In genomic region chr17:75849304-75849695, GRCh38 we compare ENCODE assay signal across 18 cellular contexts. TPM values are rescaled to one million over a fixed set of nuclear protein-coding genes. Genes with fewer than 3 reads are reported as not detected.
DNase-seq lines count a peak whose midpoint lies in the region; ATAC-seq and TF ChIP-seq lines count a peak whose summit lies in the region.
"Had no signal": no experiment of that assay in that cellular context is flagged by ENCODE, and none has a peak within 500 bp of the region (broad histone marks: within the 10 kb centered on the region; RNA-seq: fewer than 3 reads in every experiment).

No MANE protein-coding gene starts in this region.

- CTCF ChIA-PET in CD4-positive, alpha-beta T cell (lab: Charles Lee), result interaction anchor here (0.8 to 3.7 kb wide), 4 partner anchors 26 to 96 kb away, joined by 3 to 18 read pairs (median 6); partner anchors contain the start of gene TRIM65

- TF ChIP-seq CTCF in breast epithelium (IDR thresholded peaks at IDR 0.05), result no peak
- no peak for TF ChIP-seq CTCF in lower lobe of right lung (IDR thresholded peaks at IDR 0.05)
- TF ChIP-seq CTCF in stomach (IDR thresholded peaks at IDR 0.05), result no peak
- no peak for TF ChIP-seq CTCF in CD4-positive, alpha-beta T cell (IDR thresholded peaks at IDR 0.05)
- TF ChIP-seq CTCF in glutamatergic neuron (IDR thresholded peaks at IDR 0.05; ENCODE audit: partially characterized antibody, unreplicated experiment), result no peak

- no peaks in the 10 kb centered on the region for H3K27me3 Mint-ChIP-seq in CD4-positive, alpha-beta T cell
- H3K27me3 Mint-ChIP-seq in glutamatergic neuron (ENCODE audit: unreplicated experiment), result no peaks in the 10 kb centered on the region
- H3K27me3 Mint-ChIP-seq: activated CD8-positive, alpha-beta T cell treated with anti-CD3 and anti-CD28 coated beads for 36 hours; activated T-helper 17 cell treated with anti-CD3 and anti-CD28 coated beads, Interleukin-2, amount 50 U/mL, for 72 hours; naive thymus-derived CD8-positive, alpha-beta T cell had no signal

- WGBS in stomach, 5 donors, result 73 to 84% (median 80%) methylated on average over 12 of the region's 12 CpGs

- H3K4me1 Mint-ChIP-seq in CD4-positive, alpha-beta T cell (ENCODE audit: low read depth), result peaks cover 27% of the 10 kb centered on the region
- peaks cover 7% of the 10 kb centered on the region for H3K4me1 Mint-ChIP-seq in glutamatergic neuron (ENCODE audit: low read depth, unreplicated experiment)
- H3K4me1 Mint-ChIP-seq: activated T-helper 17 cell treated with anti-CD3 and anti-CD28 coated beads, Interleukin-2, amount 50 U/mL, for 72 hours had no signal

- no peaks in the 10 kb centered on the region for H3K9me3 Mint-ChIP-seq in CD4-positive, alpha-beta T cell
- peaks cover 6% of the 10 kb centered on the region for H3K9me3 Mint-ChIP-seq in glutamatergic neuron (ENCODE audit: unreplicated experiment)
- H3K9me3 Mint-ChIP-seq: activated CD8-positive, alpha-beta T cell treated with anti-CD3 and anti-CD28 coated beads for 36 hours; activated T-helper 17 cell treated with anti-CD3 and anti-CD28 coated beads, Interleukin-2, amount 50 U/mL, for 72 hours; naive thymus-derived CD8-positive, alpha-beta T cell had no signal

- intact Hi-C loops in breast epithelium (cut with DNase I; ENCODE audit: low total_unique reads), result loop anchor here (10.0 kb wide), 1 partner anchor 64 kb away; the partner anchor contains the start of gene UNK
- intact Hi-C loops in lower lobe of right lung (cut with DNase I), result no loop called here
- intact Hi-C loops in stomach (cut with DNase I; ENCODE audit: low total_unique reads), result no loop called here
- intact Hi-C loops in CD4-positive, alpha-beta T cell (cut with DNase I, micrococcal nuclease), result loop anchor here in 1 of 2 experiments (5.0 kb wide), 1 partner anchor 72 kb away; a partner anchor contains a TSS

- H3K36me3 Mint-ChIP-seq in CD4-positive, alpha-beta T cell (ENCODE audit: low read depth), result peaks cover 68% of the 10 kb centered on the region
- H3K36me3 Mint-ChIP-seq in glutamatergic neuron (ENCODE audit: unreplicated experiment), result no peaks in the 10 kb centered on the region

- TF ChIP-seq EP300 in stomach (IDR thresholded peaks at IDR 0.05), result no peak

- H3K4me1 ChIP-seq in breast epithelium (peaks cover 16 to 60% of the 10 kb centered on the region in 2 donors), lower lobe of right lung (peaks cover 78% of the 10 kb centered on the region), stomach (peaks cover 64 to 100% (median 89%) of the 10 kb centered on the region in 4 donors)

- TF ChIP-seq POLR2A in breast epithelium (IDR thresholded peaks at IDR 0.05) (no peak), stomach (IDR thresholded peaks at IDR 0.05) (no peak)

- H3K4me3 Mint-ChIP-seq in CD4-positive, alpha-beta T cell, result no peak overlapping the region
- H3K4me3 Mint-ChIP-seq in glutamatergic neuron (ENCODE audit: unreplicated experiment), result no peak overlapping the region
- H3K4me3 Mint-ChIP-seq: activated CD8-positive, alpha-beta T cell treated with anti-CD3 and anti-CD28 coated beads for 36 hours; activated T-helper 17 cell treated with anti-CD3 and anti-CD28 coated beads, Interleukin-2, amount 50 U/mL, for 72 hours; naive thymus-derived CD8-positive, alpha-beta T cell had no signal

- POLR2A ChIA-PET in CD4-positive, alpha-beta T cell (lab: Charles Lee), result interaction anchor here (0.9 to 1.2 kb wide), 2 partner anchors 15 to 71 kb away, joined by 3 read pairs; no protein-coding TSS in a partner anchor

- no peak overlapping the region for H3K4me3 ChIP-seq in breast epithelium
- H3K4me3 ChIP-seq in lower lobe of right lung, result no peak overlapping the region
- no peak overlapping the region for H3K4me3 ChIP-seq in stomach

- H3K27ac ChIP-seq in breast epithelium, result peak overlapping the region; percentile 94 to 95
- H3K27ac ChIP-seq in lower lobe of right lung, result peak overlapping the region; percentile 90
- H3K27ac ChIP-seq in stomach, result peak overlapping the region in 4 of 5 donors; percentile 90 to 99 (median 95)
- no peak overlapping the region for H3K27ac ChIP-seq in CD4-positive, alpha-beta T cell (ENCODE audit: low read depth, low read length)

- H3K36me3 ChIP-seq in breast epithelium (peaks cover 7% of the 10 kb centered on the region), lower lobe of right lung (peaks cover 71% of the 10 kb centered on the region), stomach (peaks cover 52 to 73% (median 70%) of the 10 kb centered on the region in 4 donors)

- H3K27me3 ChIP-seq in breast epithelium, result no peaks in the 10 kb centered on the region
- H3K27me3 ChIP-seq in lower lobe of right lung (ENCODE audit: low read depth), result no peaks in the 10 kb centered on the region
- H3K27me3 ChIP-seq in stomach, result no peaks in the 10 kb centered on the region
- no peaks in the 10 kb centered on the region for H3K27me3 ChIP-seq in CD4-positive, alpha-beta T cell (ENCODE audit: control insufficient read depth, insufficient read depth, low read length)

- no peak for ATAC-seq in lower lobe of right lung
- ATAC-seq in CD4-positive, alpha-beta T cell (ENCODE audit: poor library complexity), result no peak
- no peak for ATAC-seq in GM21528 (IDR thresholded peaks at IDR 0.05; ENCODE audit: low FRiP score, unreplicated experiment)
- ATAC-seq: activated CD8-positive, alpha-beta T cell treated with anti-CD3 and anti-CD28 coated beads for 36 hours; activated T-helper 17 cell treated with anti-CD3 and anti-CD28 coated beads, Interleukin-2, amount 50 U/mL, for 72 hours; esophagus mucosa; naive thymus-derived CD8-positive, alpha-beta T cell had no signal

- H3K9me3 ChIP-seq in breast epithelium (no peaks in the 10 kb centered on the region), lower lobe of right lung (no peaks in the 10 kb centered on the region), stomach (no peaks in the 10 kb centered on the region)
- no peaks in the 10 kb centered on the region for H3K9me3 ChIP-seq in CD4-positive, alpha-beta T cell (ENCODE audit: control insufficient read depth, low read length)

- H3K27ac Mint-ChIP-seq in CD4-positive, alpha-beta T cell, result no peak overlapping the region
- H3K27ac Mint-ChIP-seq in glutamatergic neuron (ENCODE audit: unreplicated experiment), result no peak overlapping the region
- H3K27ac Mint-ChIP-seq: activated T-helper 17 cell treated with anti-CD3 and anti-CD28 coated beads, Interleukin-2, amount 50 U/mL, for 72 hours had no signal

- DNase-seq in NCI-H446 treated with DMSO at 0.1 percent for 48 hours (lab: John Stamatoyannopoulos, UW), result peak; percentile 72
- DNase-seq in breast epithelium (ENCODE audit: low spot score in 2 of 2), result no peak
- no peak for DNase-seq in lower lobe of right lung
- no peak for DNase-seq in stomach
- no peak for DNase-seq in CD4-positive, alpha-beta T cell
- no peak for DNase-seq in NCI-H748 treated with DMSO at 0.1 percent for 48 hours (lab: John Stamatoyannopoulos, UW)
- DNase-seq in glutamatergic neuron, result no peak
- DNase-seq: activated CD8-positive, alpha-beta T cell treated with anti-CD3 and anti-CD28 coated beads for 36 hours; amniotic stem cell; cortex of kidney; H7; kidney glomerular epithelial cell; naive thymus-derived CD8-positive, alpha-beta T cell; retina; stimulated activated CD8-positive, alpha-beta memory T cell treated with anti-CD3 and anti-CD28 coated beads, Interleukin-4, amount 100 ng/mL, for 48 hours had no signal

RNA-seq across cellular contexts. Expression of gene UNC13D, which starts 5.1 kb away (rescaled TPM):
- total RNA-seq in breast epithelium (10 to 100 TPM in 1 of 3 donors, 1 to 10 TPM in 2; 5.6 to 15.5 (median 8.5) TPM), lower lobe of right lung (118 TPM), stomach (10 to 100 TPM in 4 of 5 donors, 1 to 10 TPM in 1; 9.0 to 45.5 (median 25.5) TPM), glutamatergic neuron (ENCODE audit: unreplicated experiment) (2.4 TPM)
- 10 to 100 TPM in 2 of 3 donors, 1 to 10 TPM in 1; 6.4 to 18.5 (median 17.9) TPM for polyA plus RNA-seq in stomach
- total RNA-seq in CD4-positive, alpha-beta T cell, result 100 to 1,000 TPM; 110 to 112 TPM

RNA-seq across cellular contexts. Expression of gene WBP2, which starts 5.8 kb away (rescaled TPM):
- 10 to 100 TPM; 44.9 to 63.2 (median 62.9) TPM for total RNA-seq in breast epithelium
- total RNA-seq in lower lobe of right lung, result 145 TPM
- total RNA-seq in stomach, result 100 to 1,000 TPM in 1 of 5 donors, 10 to 100 TPM in 4; 28.6 to 122 (median 46.1) TPM
- 100 to 1,000 TPM in 1 of 3 donors, 10 to 100 TPM in 2; 87.3 to 104 (median 98.6) TPM for polyA plus RNA-seq in stomach
- 100 to 1,000 TPM in 1 of 2 experiments, 10 to 100 TPM in 1; 98.5 to 114 TPM for total RNA-seq in CD4-positive, alpha-beta T cell
- total RNA-seq in glutamatergic neuron (ENCODE audit: unreplicated experiment), result 111 TPM

RNA-seq across cellular contexts. Expression of gene TRIM47, which starts 29.1 kb away (rescaled TPM):
- total RNA-seq in breast epithelium (10 to 100 TPM; 15.4 to 26.1 (median 23.3) TPM), lower lobe of right lung (21.0 TPM), stomach (10 to 100 TPM in 4 of 5 donors, 1 to 10 TPM in 1; 3.5 to 40.4 (median 11.9) TPM), glutamatergic neuron (ENCODE audit: unreplicated experiment) (2.1 TPM)
- 10 to 100 TPM; 24.2 to 34.7 (median 28.4) TPM for polyA plus RNA-seq in stomach
- 1 to 10 TPM; 2.3 to 2.8 TPM for total RNA-seq in CD4-positive, alpha-beta T cell

RNA-seq across cellular contexts. Expression of gene TRIM65, which starts 47.5 kb away (rescaled TPM):
- total RNA-seq in breast epithelium, result 10 to 100 TPM; 16.7 to 28.8 (median 23.3) TPM
- total RNA-seq in lower lobe of right lung, result 32.4 TPM
- 10 to 100 TPM in 3 of 5 donors, 1 to 10 TPM in 1, not detected in 1; 9.2 to 26.6 (median 16.9) TPM for total RNA-seq in stomach
- polyA plus RNA-seq in stomach, result 10 to 100 TPM in 1 of 3 donors, 1 to 10 TPM in 2; 8.1 to 10.6 (median 9.5) TPM
- 10 to 100 TPM in 1 of 2 experiments, 1 to 10 TPM in 1; 9.9 to 11.7 TPM for total RNA-seq in CD4-positive, alpha-beta T cell
- 24.3 TPM for total RNA-seq in glutamatergic neuron (ENCODE audit: unreplicated experiment)

RNA-seq across cellular contexts. Expression of gene MRPL38, which starts 55.4 kb away (rescaled TPM):
- 10 to 100 TPM; 29.4 to 39.0 (median 36.6) TPM for total RNA-seq in breast epithelium
- total RNA-seq in lower lobe of right lung, result 68.9 TPM
- total RNA-seq in stomach, result 100 to 1,000 TPM in 1 of 5 donors, 10 to 100 TPM in 3, 1 to 10 TPM in 1; 9.3 to 244 (median 29.9) TPM
- 10 to 100 TPM; 54.2 to 89.2 (median 73.9) TPM for polyA plus RNA-seq in stomach
- 100 to 1,000 TPM; 146 to 147 TPM for total RNA-seq in CD4-positive, alpha-beta T cell
- total RNA-seq in glutamatergic neuron (ENCODE audit: unreplicated experiment), result 133 TPM
